17 cellular contexts compared by ENCODE assay signal in the genomic region with DNA sequence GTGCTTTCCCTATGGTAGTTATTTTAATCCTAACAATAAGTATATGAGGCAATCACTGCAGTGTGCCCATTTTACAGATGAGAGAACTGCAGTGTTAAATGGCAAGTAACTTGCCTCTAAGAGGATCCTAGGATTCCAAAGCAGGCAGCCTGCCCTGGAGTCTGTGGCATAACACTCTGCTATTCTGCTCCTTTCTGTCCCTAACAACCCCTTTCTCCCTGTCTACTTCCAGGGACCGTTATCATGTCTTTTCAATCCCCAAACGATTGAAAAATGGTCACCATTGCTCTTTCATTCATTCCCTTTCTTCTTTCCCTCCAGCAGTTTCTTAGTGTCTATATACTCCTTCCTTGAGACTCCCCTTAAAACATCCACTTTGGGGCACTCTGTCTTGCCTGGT. TPM values are rescaled to one million over a fixed set of nuclear protein-coding genes. Genes with fewer than 3 reads are reported as not detected.
"Had no signal": no experiment of that assay in that cellular context is flagged by ENCODE, and none has a peak within 500 bp of the region (broad histone marks: within the 10 kb centered on the region; RNA-seq: fewer than 3 reads in every experiment).

No MANE protein-coding gene starts in this region.

- H3K4me3 Mint-ChIP-seq: natural killer cell treated with Interleukin-12 subunit alpha and Interleukin-12 subunit beta and Interleukin-15 and Interleukin-18, amount 100 ng/mL, for 72 hours had no signal

- H3K27ac ChIP-seq: coronary artery, heart left ventricle, right atrium auricular region, stomach, thoracic aorta, transverse colon had no signal

- ATAC-seq: esophagus mucosa, heart left ventricle, left lobe of liver had no signal

- H3K9me3 Mint-ChIP-seq: natural killer cell treated with Interleukin-12 subunit alpha and Interleukin-12 subunit beta and Interleukin-15 and Interleukin-18, amount 100 ng/mL, for 72 hours had no signal

- H3K27me3 ChIP-seq: right atrium auricular region had no signal

- H3K27ac Mint-ChIP-seq: natural killer cell treated with Interleukin-12 subunit alpha and Interleukin-12 subunit beta and Interleukin-15 and Interleukin-18, amount 100 ng/mL, for 72 hours had no signal

- H3K36me3 ChIP-seq: thoracic aorta, transverse colon had no signal

- DNase-seq: effector CD4-positive, alpha-beta T cell; heart left ventricle; hippocampal formation; islet precursor cell; midbrain; small intestine; stimulated activated CD4-positive, alpha-beta T cell treated with anti-CD3 and anti-CD28 coated beads, Interleukin-12 subunit alpha, Interleukin-12 subunit beta, amount 100 ng/mL, for 4 hours; stimulated activated naive CD4-positive, alpha-beta T cell; stomach; substantia nigra; transverse colon had no signal

- H3K36me3 Mint-ChIP-seq: natural killer cell treated with Interleukin-12 subunit alpha and Interleukin-12 subunit beta and Interleukin-15 and Interleukin-18, amount 100 ng/mL, for 72 hours had no signal

- H3K9me3 ChIP-seq: heart left ventricle, right atrium auricular region, stomach, thoracic aorta, transverse colon had no signal

- H3K4me3 ChIP-seq: coronary artery, heart left ventricle, right atrium auricular region, stomach, thoracic aorta, transverse colon had no signal

RNA-seq across cellular contexts. Expression of a gene that starts 1.3 kb away (rescaled TPM):
- total RNA-seq: natural killer cell treated with Interleukin-12 subunit alpha and Interleukin-12 subunit beta and Interleukin-15 and Interleukin-18, amount 100 ng/mL, for 72 hours had no signal
